In the genomic region with DNA sequence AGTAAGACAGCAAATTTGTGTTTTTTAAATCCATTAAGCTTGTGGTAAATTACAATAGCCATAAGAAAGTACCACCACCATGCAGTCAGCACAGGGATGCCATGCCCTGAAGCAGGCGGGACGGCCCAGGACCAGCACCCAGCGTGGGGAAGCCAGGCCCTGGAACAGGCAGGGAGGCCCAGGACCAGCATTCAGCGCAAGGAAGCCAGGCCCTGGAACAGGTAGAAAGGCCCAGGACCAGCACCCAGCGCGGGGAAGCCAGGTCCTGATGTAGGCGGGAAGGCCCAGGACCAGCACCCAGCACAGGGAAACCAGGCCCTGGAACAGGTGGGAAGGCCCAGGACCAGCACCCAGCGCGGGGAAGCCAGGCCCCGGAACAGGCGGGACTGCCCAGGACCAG, we compare ENCODE assay signal across 17 cellular contexts. TPM values are rescaled to one million over a fixed set of nuclear protein-coding genes. Genes with fewer than 3 reads are reported as not detected.
A peak's percentile ranks its signal among the peaks of the same experiment; 100 is the strongest.
DNase-seq lines count a peak whose midpoint lies in the region; ATAC-seq lines count a peak whose summit lies in the region.
"Had no signal": no experiment of that assay in that cellular context is flagged by ENCODE, and none has a peak within 500 bp of the region (broad histone marks: within the 10 kb centered on the region; RNA-seq: fewer than 3 reads in every experiment).

No MANE protein-coding gene starts in this region.

- ATAC-seq in activated T-helper 17 cell treated with anti-CD3 and anti-CD28 coated beads, Interleukin-2, amount 50 U/mL, for 72 hours (replicated peaks) = no peak
- no peak for ATAC-seq in naive thymus-derived CD8-positive, alpha-beta T cell

- no peaks in the 10 kb centered on the region for H3K9me3 Mint-ChIP-seq in activated naive CD4-positive, alpha-beta T cell treated with anti-CD3 and anti-CD28 coated beads, Interleukin-2, amount 10 ng/mL, durations not matched to agents 7 days and 5 days
- no peaks in the 10 kb centered on the region for H3K9me3 Mint-ChIP-seq in IgD-negative memory B cell
- H3K9me3 Mint-ChIP-seq in activated T-helper 17 cell treated with anti-CD3 and anti-CD28 coated beads, Interleukin-2, amount 50 U/mL, for 72 hours = no peaks in the 10 kb centered on the region
- no peaks in the 10 kb centered on the region for H3K9me3 Mint-ChIP-seq in naive thymus-derived CD8-positive, alpha-beta T cell

- no peaks in the 10 kb centered on the region for H3K27me3 Mint-ChIP-seq in activated naive CD4-positive, alpha-beta T cell treated with anti-CD3 and anti-CD28 coated beads, Interleukin-2, amount 10 ng/mL, durations not matched to agents 7 days and 5 days
- no peaks in the 10 kb centered on the region for H3K27me3 Mint-ChIP-seq in IgD-negative memory B cell
- no peaks in the 10 kb centered on the region for H3K27me3 Mint-ChIP-seq in activated T-helper 17 cell treated with anti-CD3 and anti-CD28 coated beads, Interleukin-2, amount 50 U/mL, for 72 hours
- H3K27me3 Mint-ChIP-seq in naive thymus-derived CD8-positive, alpha-beta T cell = no peaks in the 10 kb centered on the region

- POLR2A ChIA-PET in naive thymus-derived CD8-positive, alpha-beta T cell (lab: Charles Lee) = interaction anchor here (2.0 to 3.3 kb wide), 6 partner anchors 13 to 46 kb away, joined by 7 to 41 read pairs (median 31); a partner anchor contains a TSS

- H3K27ac Mint-ChIP-seq in activated naive CD4-positive, alpha-beta T cell treated with anti-CD3 and anti-CD28 coated beads, Interleukin-2, amount 10 ng/mL, durations not matched to agents 7 days and 5 days = peak overlapping the region; percentile 86
- H3K27ac Mint-ChIP-seq in IgD-negative memory B cell = peak overlapping the region in 2 of 3 donors; percentile 32 to 74
- H3K27ac Mint-ChIP-seq in activated T-helper 17 cell treated with anti-CD3 and anti-CD28 coated beads, Interleukin-2, amount 50 U/mL, for 72 hours = peak overlapping the region; percentile 58
- peak overlapping the region; percentile 69 to 95 (median 90) for H3K27ac Mint-ChIP-seq in naive thymus-derived CD8-positive, alpha-beta T cell

- peaks cover 55% of the 10 kb centered on the region for H3K36me3 Mint-ChIP-seq in activated naive CD4-positive, alpha-beta T cell treated with anti-CD3 and anti-CD28 coated beads, Interleukin-2, amount 10 ng/mL, durations not matched to agents 7 days and 5 days
- H3K36me3 Mint-ChIP-seq in IgD-negative memory B cell = peaks cover 10% of the 10 kb centered on the region
- peaks cover 84% of the 10 kb centered on the region for H3K36me3 Mint-ChIP-seq in activated T-helper 17 cell treated with anti-CD3 and anti-CD28 coated beads, Interleukin-2, amount 50 U/mL, for 72 hours (ENCODE audit: low read depth)
- H3K36me3 Mint-ChIP-seq in naive thymus-derived CD8-positive, alpha-beta T cell = peaks cover 0 to 72% (median 19%) of the 10 kb centered on the region in 3 donors

- CTCF ChIA-PET in activated naive CD4-positive, alpha-beta T cell treated with anti-CD3 and anti-CD28 coated beads, Interleukin-2, amount 10 ng/mL, durations not matched to agents 7 days and 5 days (lab: Charles Lee) = no interaction called here

- no peak for DNase-seq in activated naive CD4-positive, alpha-beta T cell treated with anti-CD3 and anti-CD28 coated beads, Interleukin-2, amount 10 ng/mL, durations not matched to agents 7 days and 5 days
- no peak for DNase-seq in activated naive CD4-positive, alpha-beta T cell (lab: John Stamatoyannopoulos, UW)
- DNase-seq in naive thymus-derived CD8-positive, alpha-beta T cell = no peak
- DNase-seq in HCEC 1CT (no peak), GM19238 (ENCODE audit: insufficient read length, low spot score) (no peak)
- DNase-seq: ACHN; AML-193; DMS79; NCI-H1417; NCI-H1930; NCI-H69; NK-92 treated with Interleukin-12 subunit alpha and Interleukin-12 subunit beta, amount 100 ng/mL, for 24 hours; OCI-M1; SHP77 treated with DMSO at 0.1 percent for 48 hours had no signal

- no peak overlapping the region for H3K4me3 Mint-ChIP-seq in activated naive CD4-positive, alpha-beta T cell treated with anti-CD3 and anti-CD28 coated beads, Interleukin-2, amount 10 ng/mL, durations not matched to agents 7 days and 5 days
- no peak overlapping the region for H3K4me3 Mint-ChIP-seq in IgD-negative memory B cell
- peak overlapping the region; percentile 29 for H3K4me3 Mint-ChIP-seq in activated T-helper 17 cell treated with anti-CD3 and anti-CD28 coated beads, Interleukin-2, amount 50 U/mL, for 72 hours
- peak overlapping the region in 8 of 10 donors; percentile 61 to 76 (median 66) for H3K4me3 Mint-ChIP-seq in naive thymus-derived CD8-positive, alpha-beta T cell
- H3K4me3 Mint-ChIP-seq: CD14-positive monocyte had no signal

- H3K4me1 Mint-ChIP-seq in activated naive CD4-positive, alpha-beta T cell treated with anti-CD3 and anti-CD28 coated beads, Interleukin-2, amount 10 ng/mL, durations not matched to agents 7 days and 5 days = peaks cover 28% of the 10 kb centered on the region
- H3K4me1 Mint-ChIP-seq in IgD-negative memory B cell = peaks cover 0 to 8% (median 2%) of the 10 kb centered on the region in 3 donors
- no peaks in the 10 kb centered on the region for H3K4me1 Mint-ChIP-seq in activated T-helper 17 cell treated with anti-CD3 and anti-CD28 coated beads, Interleukin-2, amount 50 U/mL, for 72 hours
- H3K4me1 Mint-ChIP-seq in naive thymus-derived CD8-positive, alpha-beta T cell = peaks cover 9 to 37% (median 22%) of the 10 kb centered on the region in 4 donors
- H3K4me1 Mint-ChIP-seq: CD14-positive monocyte had no signal

RNA-seq across cellular contexts. Expression of a gene that starts 13.2 kb away (rescaled TPM):
- polyA plus RNA-seq in IgD-negative memory B cell = 24.3 TPM
- total RNA-seq in activated T-helper 17 cell treated with anti-CD3 and anti-CD28 coated beads, Interleukin-2, amount 50 U/mL, for 72 hours = 10 to 100 TPM; 41.5 to 59.9 TPM
- 10 to 100 TPM; 93.5 to 96.9 TPM for total RNA-seq in naive thymus-derived CD8-positive, alpha-beta T cell
- 10 to 100 TPM; 25.1 to 37.4 (median 27.6) TPM for polyA plus RNA-seq in naive thymus-derived CD8-positive, alpha-beta T cell

RNA-seq across cellular contexts. Expression of a gene that starts 45.5 kb away (rescaled TPM):
- 11.5 TPM for polyA plus RNA-seq in IgD-negative memory B cell
- 10 to 100 TPM; 51.8 to 56.8 TPM for total RNA-seq in activated T-helper 17 cell treated with anti-CD3 and anti-CD28 coated beads, Interleukin-2, amount 50 U/mL, for 72 hours
- 10 to 100 TPM; 77.9 to 82.1 TPM for total RNA-seq in naive thymus-derived CD8-positive, alpha-beta T cell
- polyA plus RNA-seq in naive thymus-derived CD8-positive, alpha-beta T cell = 10 to 100 TPM in 2 of 3 donors, 1 to 10 TPM in 1; 2.7 to 18.1 (median 12.2) TPM

Comparison
In these comparisons a context has a peak if more than half of its experiments do, and no peak if none do; other contexts are left out.
1. H3K4me3 Mint-ChIP-seq: peak in activated T-helper 17 cell treated with anti-CD3 and anti-CD28 coated beads, Interleukin-2, amount 50 U/mL, for 72 hours (single experiment) and naive thymus-derived CD8-positive, alpha-beta T cell (8 of 10); none in activated naive CD4-positive, alpha-beta T cell treated with anti-CD3 and anti-CD28 coated beads, Interleukin-2, amount 10 ng/mL, durations not matched to agents 7 days and 5 days (single experiment) and IgD-negative memory B cell (0 of 4).
2. Peak in every context shown above with its lines, with median percentiles within 50 percentile points of each other: H3K27ac Mint-ChIP-seq.